Comparison of ENCODE assay signal across 8 cellular contexts in genomic region chr14:105019861-105020814, GRCh38. TPM values are rescaled to one million over a fixed set of nuclear protein-coding genes. Genes with fewer than 3 reads are reported as not detected.
DNase-seq lines count a peak whose midpoint lies in the region; ATAC-seq, FAIRE-seq and TF ChIP-seq lines count a peak whose summit lies in the region.

No MANE protein-coding gene starts in this region.

- H3K36me3 ChIP-seq in adipocyte (ENCODE audit: control insufficient read depth, insufficient read depth, low read length, severe bottlenecking) (no peaks in the 10 kb centered on the region), keratinocyte (ENCODE audit: control insufficient read depth in 2 of 2, extremely low read depth in 1 of 2, insufficient read depth in 2 of 2, low read length in 2 of 2) (peaks cover 0 to 18% of the 10 kb centered on the region in 2 experiments)

- peak; percentile 14 for ATAC-seq in HG03025 (IDR thresholded peaks at IDR 0.05; ENCODE audit: low FRiP score, unreplicated experiment)
- ATAC-seq in SK-N-SH treated with all-trans-retinoic acid at 6 μM for 48 hours = peak; percentile 8; the same call in 2 of the 3 replicates

- H3K27me3 ChIP-seq in adipocyte (replicated peaks; ENCODE audit: control insufficient read depth, insufficient read depth, low read length) (no peaks in the 10 kb centered on the region), keratinocyte (ENCODE audit: control insufficient read depth, extremely low read depth, insufficient read depth, low read length) (no peaks in the 10 kb centered on the region)

- H3K4me1 ChIP-seq in adipocyte (ENCODE audit: control insufficient read depth, insufficient read depth, low read length) = peaks cover 49% of the 10 kb centered on the region
- H3K4me1 ChIP-seq in keratinocyte (ENCODE audit: control insufficient read depth, extremely low read depth, insufficient read depth, low read length) = peaks cover 72% of the 10 kb centered on the region

- H4K20me1 ChIP-seq in keratinocyte (ENCODE audit: control insufficient read depth, extremely low read depth, insufficient read depth, low read length) = peaks cover 23% of the 10 kb centered on the region

- dilution Hi-C loops in keratinocyte (cut with MboI; ENCODE audit: extremely low pct_ligation_motif_present, low sequenced_read_pairs) = no loop called here

- peaks cover 65% of the 10 kb centered on the region for H3K79me2 ChIP-seq in keratinocyte (ENCODE audit: control insufficient read depth, insufficient read depth, low read length)

- peaks cover 6% of the 10 kb centered on the region for H3K9me1 ChIP-seq in keratinocyte (ENCODE audit: control insufficient read depth, extremely low read depth, insufficient read depth, low read length)

- DNase-seq in NCI-H524 (lab: John Stamatoyannopoulos, UW) (peak; percentile 19 to 66), NCI-H524 treated with DMSO at 0.1 percent for 48 hours (lab: John Stamatoyannopoulos, UW) (no peak), adipocyte (ENCODE audit: low read depth) (peak; percentile 77), keratinocyte (ENCODE audit: low read depth, low spot score) (no peak), NCI-H1694 (lab: John Stamatoyannopoulos, UW) (no peak)
- peak; percentile 43 for DNase-seq in stimulated activated CD4-positive, alpha-beta T cell treated with anti-CD3 and anti-CD28 coated beads, Interleukin-2, amount 100 ng/mL, for 4 hours (ENCODE audit: low read depth)

- peak overlapping the region; percentile 100 for H3K4me2 ChIP-seq in keratinocyte (ENCODE audit: control insufficient read depth, extremely low read depth, insufficient read depth, low read depth, low read length)

- H3K4me3 ChIP-seq in adipocyte (ENCODE audit: low read length) (peak overlapping the region; percentile 88), keratinocyte (ENCODE audit: control insufficient read depth in 2 of 3, extremely low read depth in 1 of 3, insufficient read depth in 2 of 3, low read depth in 1 of 3, low read length in 3 of 3) (peak overlapping the region; percentile 68 to 91 (median 90))

- TF ChIP-seq CTCF in keratinocyte (optimal IDR thresholded peaks at IDR 0.05 in 1 of 3, IDR thresholded peaks at IDR 0.05 in 1 of 3, conservative IDR thresholded peaks at IDR 0.05 in 1 of 3; ENCODE audit: extremely low read depth in 1 of 3, insufficient read depth in 2 of 3, low read length in 3 of 3) = no peak

- H3K9me3 ChIP-seq in adipocyte (ENCODE audit: control insufficient read depth, low read length) (no peaks in the 10 kb centered on the region), keratinocyte (ENCODE audit: control insufficient read depth, low read depth, low read length) (no peaks in the 10 kb centered on the region)

- H3K27ac ChIP-seq in keratinocyte (ENCODE audit: control insufficient read depth, insufficient read depth, low read length) = peak overlapping the region; percentile 92

- no peak overlapping the region for H2AFZ ChIP-seq in keratinocyte (ENCODE audit: control insufficient read depth, low read length)

- no peak for FAIRE-seq in keratinocyte (lab: Jason Lieb, UNC)

- H3K9ac ChIP-seq in adipocyte (ENCODE audit: low read length) (peak overlapping the region; percentile 83), keratinocyte (ENCODE audit: control insufficient read depth, extremely low read depth, insufficient read depth, low read length) (peak overlapping the region; percentile 94)

TF ChIP-seq in SK-N-SH treated with all-trans-retinoic acid at 6 μM for 48 hours, 23 proteins besides CTCF, POLR2A, EP300 and RAD21:
- TF ChIP-seq ISL1 (CRISPR knock-in tag; IDR thresholded peaks at IDR 0.05) = no peak
- TF ChIP-seq ESRRG (CRISPR knock-in tag; IDR thresholded peaks at IDR 0.05) = no peak
- TF ChIP-seq, protein P1, sequence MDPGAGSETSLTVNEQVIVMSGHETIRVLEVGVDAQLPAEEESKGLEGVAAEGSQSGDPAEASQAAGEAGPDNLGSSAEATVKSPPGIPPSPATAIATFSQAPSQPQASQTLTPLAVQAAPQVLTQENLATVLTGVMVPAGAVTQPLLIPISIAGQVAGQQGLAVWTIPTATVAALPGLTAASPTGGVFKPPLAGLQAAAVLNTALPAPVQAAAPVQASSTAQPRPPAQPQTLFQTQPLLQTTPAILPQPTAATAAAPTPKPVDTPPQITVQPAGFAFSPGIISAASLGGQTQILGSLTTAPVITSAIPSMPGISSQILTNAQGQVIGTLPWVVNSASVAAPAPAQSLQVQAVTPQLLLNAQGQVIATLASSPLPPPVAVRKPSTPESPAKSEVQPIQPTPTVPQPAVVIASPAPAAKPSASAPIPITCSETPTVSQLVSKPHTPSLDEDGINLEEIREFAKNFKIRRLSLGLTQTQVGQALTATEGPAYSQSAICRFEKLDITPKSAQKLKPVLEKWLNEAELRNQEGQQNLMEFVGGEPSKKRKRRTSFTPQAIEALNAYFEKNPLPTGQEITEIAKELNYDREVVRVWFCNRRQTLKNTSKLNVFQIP (CRISPR knock-in tag; IDR thresholded peaks at IDR 0.05; ENCODE audit: borderline replicate concordance, low read depth) = no peak
- TF ChIP-seq TOX (CRISPR knock-in tag; IDR thresholded peaks at IDR 0.05; ENCODE audit: borderline replicate concordance) = no peak

RNA-seq across cellular contexts. Expression of gene CDCA4, which starts 0.7 kb away (rescaled TPM):
- polyA plus RNA-seq in keratinocyte = 29.8 to 48.7 TPM (median 35.7 TPM) in 3 replicates
- polyA plus RNA-seq in keratinocyte (2011; ENCODE audit: low read depth) = 5.3 TPM
- polyA plus RNA-seq in keratinocyte (2011; cell fraction: cytosol; rRNA removed) = 22.7 and 31.2 TPM in 2 replicates
- polyA plus RNA-seq in keratinocyte (2011; cell fraction: nucleus; rRNA removed) = 30.3 and 36.4 TPM in 2 replicates
- polyA plus RNA-seq in keratinocyte (2012; ENCODE audit: low replicate concordance) = 15.0 and 47.2 TPM in 2 replicates
- polyA minus RNA-seq in keratinocyte = 21.6 to 29.0 TPM (median 28.1 TPM) in 3 replicates
- 44.7 TPM for polyA minus RNA-seq in keratinocyte (2011; cell fraction: cytosol; rRNA and poly(A)+ RNA removed)
- 20.9 and 27.0 TPM in 2 replicates for polyA minus RNA-seq in keratinocyte (2011; cell fraction: nucleus; rRNA and poly(A)+ RNA removed)

RNA-seq across cellular contexts. Expression of gene CLBA1, which starts 34.5 kb away (rescaled TPM):
- 8.6 to 11.7 TPM (median 9.1 TPM) in 3 replicates for polyA plus RNA-seq in keratinocyte
- polyA plus RNA-seq in keratinocyte (2011; ENCODE audit: low read depth) = 3.3 TPM
- polyA plus RNA-seq in keratinocyte (2011; cell fraction: cytosol; rRNA removed) = 8.1 and 9.8 TPM in 2 replicates
- polyA plus RNA-seq in keratinocyte (2011; cell fraction: nucleus; rRNA removed) = 22.6 and 24.3 TPM in 2 replicates
- 10.3 and 10.9 TPM in 2 replicates for polyA plus RNA-seq in keratinocyte (2012; ENCODE audit: low replicate concordance)
- 5.1 to 5.2 TPM (median 5.1 TPM) in 3 replicates for polyA minus RNA-seq in keratinocyte
- polyA minus RNA-seq in keratinocyte (2011; cell fraction: cytosol; rRNA and poly(A)+ RNA removed) = 6.5 TPM
- polyA minus RNA-seq in keratinocyte (2011; cell fraction: nucleus; rRNA and poly(A)+ RNA removed) = 7.3 and 15.5 TPM in 2 replicates

RNA-seq across cellular contexts. Expression of gene AHNAK2, which starts 42.0 kb away (rescaled TPM):
- 142 to 198 TPM (median 164 TPM) in 3 replicates for polyA plus RNA-seq in keratinocyte
- polyA plus RNA-seq in keratinocyte (2011; ENCODE audit: low read depth) = 725 TPM
- 78.9 and 92.5 TPM in 2 replicates for polyA plus RNA-seq in keratinocyte (2011; cell fraction: cytosol; rRNA removed)
- polyA plus RNA-seq in keratinocyte (2011; cell fraction: nucleus; rRNA removed) = 988 and 1,021 TPM in 2 replicates
- 289 and 443 TPM in 2 replicates for polyA plus RNA-seq in keratinocyte (2012; ENCODE audit: low replicate concordance)
- 622 to 721 TPM (median 625 TPM) in 3 replicates for polyA minus RNA-seq in keratinocyte
- polyA minus RNA-seq in keratinocyte (2011; cell fraction: cytosol; rRNA and poly(A)+ RNA removed) = 342 TPM
- polyA minus RNA-seq in keratinocyte (2011; cell fraction: nucleus; rRNA and poly(A)+ RNA removed) = 1,549 and 2,078 TPM in 2 replicates

RNA-seq across cellular contexts. Expression of gene GPR132, which starts 45.1 kb away (rescaled TPM):
- polyA plus RNA-seq in keratinocyte = not detected in 3 replicates
- not detected for polyA plus RNA-seq in keratinocyte (2011; ENCODE audit: low read depth)
- polyA plus RNA-seq in keratinocyte (2011; cell fraction: cytosol; rRNA removed) = not detected in 2 replicates
- polyA plus RNA-seq in keratinocyte (2011; cell fraction: nucleus; rRNA removed) = not detected in 2 replicates
- 0.39 and 1.2 TPM in 2 replicates for polyA plus RNA-seq in keratinocyte (2012; ENCODE audit: low replicate concordance)
- not detected in 3 replicates for polyA minus RNA-seq in keratinocyte
- not detected for polyA minus RNA-seq in keratinocyte (2011; cell fraction: cytosol; rRNA and poly(A)+ RNA removed)
- polyA minus RNA-seq in keratinocyte (2011; cell fraction: nucleus; rRNA and poly(A)+ RNA removed) = not detected in 2 replicates

Comparison
In these comparisons a context has a peak if more than half of its experiments do, and no peak if none do; other contexts are left out.
1. DNase-seq: peak in NCI-H524 (2 of 2), adipocyte (single experiment) and stimulated activated CD4-positive, alpha-beta T cell treated with anti-CD3 and anti-CD28 coated beads, Interleukin-2, amount 100 ng/mL, for 4 hours (single experiment); none in NCI-H524 treated with DMSO at 0.1 percent for 48 hours (single experiment), keratinocyte (single experiment) and NCI-H1694 (single experiment).